Comparison of ENCODE assay signal across 2 cellular contexts in the genomic region with DNA sequence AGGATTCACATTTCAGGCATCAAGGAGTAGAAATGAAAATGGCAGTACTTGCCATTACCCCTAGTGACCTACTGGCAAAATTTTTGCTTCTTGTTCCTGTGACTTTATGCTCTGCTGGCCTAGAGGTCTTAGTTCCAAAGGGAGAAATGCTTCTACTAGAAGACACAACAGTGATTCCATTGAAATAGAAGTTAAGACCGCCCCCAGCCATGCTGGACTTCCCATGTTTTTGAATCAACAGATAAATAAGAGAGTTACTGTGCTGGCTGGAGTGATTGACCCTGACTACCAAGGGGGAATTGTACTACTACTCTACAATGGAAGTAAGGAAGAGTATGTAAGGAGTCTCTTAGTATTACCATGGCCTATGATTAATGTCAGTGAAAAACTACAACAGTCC.
"Had no signal": no experiment of that assay in that cellular context is flagged by ENCODE, and none has a peak within 500 bp of the region (broad histone marks: within the 10 kb centered on the region; RNA-seq: fewer than 3 reads in every experiment).

No MANE protein-coding gene starts in this region.

- DNase-seq: IMR-90, KBM-7 had no signal
